Comparison of ENCODE assay signal across 8 cellular contexts in genomic region chr13:74040200-74040599, GRCh38.
A peak's percentile ranks its signal among the peaks of the same experiment; 100 is the strongest.
DNase-seq lines count a peak whose midpoint lies in the region; ATAC-seq, FAIRE-seq and TF ChIP-seq lines count a peak whose summit lies in the region.

No MANE protein-coding gene starts in this region.

- H3K9me3 ChIP-seq in OCI-LY3 (ENCODE audit: insufficient read depth, low read length): no peaks in the 10 kb centered on the region

- no peak overlapping the region for H3K4me3 ChIP-seq in OCI-LY3 (ENCODE audit: low read length)

- H3K27ac Mint-ChIP-seq in naive B cell: peak overlapping the region in 1 of 6 donors; percentile 23

- no peaks in the 10 kb centered on the region for H3K36me3 ChIP-seq in OCI-LY3 (replicated peaks; ENCODE audit: low read depth, low read length)

- peaks cover 9% of the 10 kb centered on the region for H3K4me1 ChIP-seq in OCI-LY3 (ENCODE audit: low read length)

- TF ChIP-seq CTCF in D721Med (IDR thresholded peaks at IDR 0.05; ENCODE audit: insufficient read depth, missing control alignments) (peak; percentile 51), OCI-LY3 (IDR thresholded peaks at IDR 0.05; ENCODE audit: low read depth, low read length) (peak; percentile 79)

- ATAC-seq in GM19035 (IDR thresholded peaks at IDR 0.05; ENCODE audit: unreplicated experiment) (peak; percentile 91), HG03108 (IDR thresholded peaks at IDR 0.05; ENCODE audit: unreplicated experiment) (peak; percentile 82), naive B cell (ENCODE audit: low read depth in 2 of 2) (peak; percentile 60 to 71), HG03135 (IDR thresholded peaks at IDR 0.05; ENCODE audit: unreplicated experiment) (no peak)

- peaks cover 11% of the 10 kb centered on the region; the same call in 1 of the 2 replicates for H3K79me2 ChIP-seq in OCI-LY3 (ENCODE audit: low read length)

- H3K27me3 Mint-ChIP-seq in naive B cell: no peaks in the 10 kb centered on the region

- FAIRE-seq in D721Med (lab: Jason Lieb, UNC): no peak

- H3K9ac ChIP-seq in OCI-LY3 (ENCODE audit: low read length): no peak overlapping the region

- H4K20me1 ChIP-seq in OCI-LY3 (ENCODE audit: insufficient read depth, low read length): no peaks in the 10 kb centered on the region

- no peaks in the 10 kb centered on the region for H3K27me3 ChIP-seq in OCI-LY3 (ENCODE audit: low read depth, low read length)

- no peak for DNase-seq in D721Med (ENCODE audit: insufficient read length, low spot score)
- peak; percentile 9 for DNase-seq in effector CD4-positive, alpha-beta T cell
- no peak for DNase-seq in naive B cell
- DNase-seq in NCI-H128 (lab: John Stamatoyannopoulos, UW; ENCODE audit: unreplicated experiment): no peak

- H3K27ac ChIP-seq in OCI-LY3 (ENCODE audit: low read length): no peak overlapping the region

- peaks cover 0 to 5% of the 10 kb centered on the region in 2 donors for H3K36me3 Mint-ChIP-seq in naive B cell

- H3K9me3 Mint-ChIP-seq in naive B cell: peaks cover 0 to 1% (median 0%) of the 10 kb centered on the region in 7 donors

- H3K4me3 Mint-ChIP-seq in naive B cell: peak overlapping the region in 1 of 8 donors; percentile 78

- no peak overlapping the region for H2AFZ ChIP-seq in OCI-LY3 (ENCODE audit: low read depth, low read length)

- peak overlapping the region; percentile 16; the same call in 1 of the 2 replicates for H3K4me2 ChIP-seq in OCI-LY3 (ENCODE audit: low read length)

- H3K4me1 Mint-ChIP-seq in naive B cell: peaks cover 36 to 64% (median 53%) of the 10 kb centered on the region in 3 donors
